ENCODE assay signal across 1 cellular context in the genomic region with DNA sequence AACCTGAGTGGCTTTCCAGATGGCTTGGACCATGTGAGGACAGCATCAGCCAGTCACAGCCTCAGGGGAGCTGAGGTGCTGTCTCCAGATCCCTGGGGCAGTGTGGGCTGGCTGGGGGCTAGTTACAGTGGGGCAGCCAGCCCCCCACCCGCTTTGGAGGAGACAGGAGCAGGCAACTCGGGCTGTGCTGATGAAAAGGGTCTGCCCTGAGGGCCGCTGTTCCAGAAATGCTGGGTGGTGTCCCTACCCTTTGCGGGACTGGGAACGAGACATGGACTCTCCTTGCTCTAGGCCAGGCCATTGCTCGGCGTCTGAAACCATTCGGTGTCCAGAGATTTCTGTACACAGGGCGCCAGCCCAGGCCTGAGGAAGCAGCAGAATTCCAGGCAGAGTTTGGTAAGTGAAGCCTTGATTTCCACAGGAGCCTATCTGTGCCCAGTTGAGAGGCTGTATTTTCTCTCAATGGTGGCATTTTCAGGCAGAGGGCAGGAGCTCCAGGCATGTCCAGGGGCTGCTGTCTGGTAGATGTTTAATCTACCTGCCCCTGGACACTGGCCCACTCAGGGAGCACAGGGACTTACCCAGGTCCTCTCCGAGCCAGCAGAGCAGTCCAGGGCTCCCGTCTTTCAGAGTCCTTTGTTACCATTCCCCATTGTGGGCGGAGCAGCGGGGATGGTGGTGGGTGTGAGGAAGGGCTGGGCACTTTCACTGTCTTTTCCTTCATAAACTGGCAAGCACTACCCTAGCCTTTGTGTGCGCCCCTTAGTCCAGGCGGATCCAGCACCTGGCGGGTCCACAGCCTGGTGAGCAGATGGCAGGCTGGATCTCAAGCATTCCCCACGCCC.
TF ChIP-seq lines count a peak whose summit lies in the region.

No MANE protein-coding gene starts in this region.

TF ChIP-seq in liver, 16 proteins besides CTCF, POLR2A, EP300 and RAD21 (continued from another document):
- TF ChIP-seq, protein P1, sequence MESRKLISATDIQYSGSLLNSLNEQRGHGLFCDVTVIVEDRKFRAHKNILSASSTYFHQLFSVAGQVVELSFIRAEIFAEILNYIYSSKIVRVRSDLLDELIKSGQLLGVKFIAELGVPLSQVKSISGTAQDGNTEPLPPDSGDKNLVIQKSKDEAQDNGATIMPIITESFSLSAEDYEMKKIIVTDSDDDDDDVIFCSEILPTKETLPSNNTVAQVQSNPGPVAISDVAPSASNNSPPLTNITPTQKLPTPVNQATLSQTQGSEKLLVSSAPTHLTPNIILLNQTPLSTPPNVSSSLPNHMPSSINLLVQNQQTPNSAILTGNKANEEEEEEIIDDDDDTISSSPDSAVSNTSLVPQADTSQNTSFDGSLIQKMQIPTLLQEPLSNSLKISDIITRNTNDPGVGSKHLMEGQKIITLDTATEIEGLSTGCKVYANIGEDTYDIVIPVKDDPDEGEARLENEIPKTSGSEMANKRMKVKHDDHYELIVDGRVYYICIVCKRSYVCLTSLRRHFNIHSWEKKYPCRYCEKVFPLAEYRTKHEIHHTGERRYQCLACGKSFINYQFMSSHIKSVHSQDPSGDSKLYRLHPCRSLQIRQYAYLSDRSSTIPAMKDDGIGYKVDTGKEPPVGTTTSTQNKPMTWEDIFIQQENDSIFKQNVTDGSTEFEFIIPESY (IDR thresholded peaks at IDR 0.05), result peak; percentile 38
